In the genomic region with DNA sequence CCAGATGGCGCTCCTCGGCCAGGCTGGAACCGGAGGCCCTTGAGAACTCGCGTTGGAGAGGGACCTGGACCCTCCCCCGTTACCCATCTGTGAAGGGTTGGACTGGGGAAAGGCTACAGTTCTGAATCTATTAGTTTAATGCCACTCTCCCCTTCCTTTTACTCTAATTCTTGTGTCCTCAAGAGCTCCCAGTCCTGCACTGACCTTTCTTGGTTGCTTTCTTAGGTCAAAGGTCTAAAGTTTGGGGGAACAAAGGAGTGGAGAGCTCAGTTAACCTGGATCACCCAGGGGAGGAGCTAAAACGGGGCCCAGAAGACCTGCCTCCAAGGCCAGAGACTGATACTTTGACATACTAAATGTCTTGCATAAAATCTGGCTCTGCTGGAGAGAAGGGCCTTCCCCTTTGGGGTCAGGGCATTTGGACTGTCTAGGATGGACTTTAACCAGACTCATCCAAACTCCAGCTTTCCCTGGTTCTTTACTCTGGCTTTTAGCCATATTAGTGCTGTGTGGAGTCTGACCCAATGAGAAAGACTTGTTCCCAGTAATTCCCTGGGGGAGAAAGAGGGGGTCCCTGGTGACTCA, we compare ENCODE assay signal across 8 cellular contexts. TPM values are rescaled to one million over a fixed set of nuclear protein-coding genes. Genes with fewer than 3 reads are reported as not detected.
DNase-seq lines count a peak whose midpoint lies in the region; ATAC-seq and TF ChIP-seq lines count a peak whose summit lies in the region.

No MANE protein-coding gene starts in this region.

- H3K9me3 Mint-ChIP-seq in progenitor cell of endocrine pancreas (ENCODE audit: low read depth) = no peaks in the 10 kb centered on the region

- H3K4me3 Mint-ChIP-seq in progenitor cell of endocrine pancreas (ENCODE audit: low read depth) = peak overlapping the region; percentile 96

- H3K27me3 ChIP-seq in GM06990 (replicated peaks; ENCODE audit: control insufficient read depth, insufficient read depth, low read length) (no peaks in the 10 kb centered on the region), esophagus muscularis mucosa (no peaks in the 10 kb centered on the region)

- H3K27ac Mint-ChIP-seq in progenitor cell of endocrine pancreas = peak overlapping the region; percentile 100

- intact Hi-C loops in esophagus muscularis mucosa (cut with DNase I) = loop anchor here (1.0 to 5.0 kb wide), 3 partner anchors 12 to 73 kb away; partner anchors contain the start of genes P3H3 and PTMS

- H3K36me3 ChIP-seq in GM06990 (ENCODE audit: control insufficient read depth, insufficient read depth, low read length) (peaks cover 17% of the 10 kb centered on the region), esophagus muscularis mucosa (peaks cover 25 to 32% (median 30%) of the 10 kb centered on the region in 4 donors)

- no peak overlapping the region for H3K4me3 ChIP-seq in GM06990 (replicated peaks; ENCODE audit: low read depth, low read length)
- H3K4me3 ChIP-seq in esophagus muscularis mucosa = peak overlapping the region in 2 of 4 donors; percentile 66 to 95

- no peak for TF ChIP-seq EP300 in esophagus muscularis mucosa (IDR thresholded peaks at IDR 0.05)

- TF ChIP-seq CTCF in GM06990 (IDR thresholded peaks at IDR 0.05; ENCODE audit: insufficient read depth, low read length, poor library complexity, severe bottlenecking) (peak; percentile 93), RWPE1 (conservative IDR thresholded peaks at IDR 0.05; ENCODE audit: low read depth) (peak; percentile 40), esophagus muscularis mucosa (IDR thresholded peaks at IDR 0.05) (no peak), progenitor cell of endocrine pancreas (IDR thresholded peaks at IDR 0.05; ENCODE audit: unreplicated experiment) (no peak)

- H3K4me1 Mint-ChIP-seq in progenitor cell of endocrine pancreas (ENCODE audit: low read depth) = peaks cover 22% of the 10 kb centered on the region

- no peak for ATAC-seq in HG03139 (IDR thresholded peaks at IDR 0.05; ENCODE audit: unreplicated experiment)

- peak overlapping the region; percentile 91 for H3K27ac ChIP-seq in RWPE1
- H3K27ac ChIP-seq in esophagus muscularis mucosa (replicated peaks in 1 of 4) = peak overlapping the region; percentile 99

- H3K9me3 ChIP-seq in esophagus muscularis mucosa = no peaks in the 10 kb centered on the region

- 0% methylated on average over 2 of the region's 7 CpGs for WGBS in esophagus muscularis mucosa

- CTCF ChIA-PET in RWPE1 (lab: Yijun Ruan, JAX) = interaction anchor here (0.6 to 2.5 kb wide), 16 partner anchors 10 to 794 kb away, joined by 3 to 27 read pairs (median 4); partner anchors contain the start of genes LAG3, P3H3 and PTMS

- no peak for TF ChIP-seq POLR2A in esophagus muscularis mucosa (IDR thresholded peaks at IDR 0.05; ENCODE audit: low read depth)

- DNase-seq in GM06990 (ENCODE audit: extremely low read depth, insufficient read length) = no peak
- DNase-seq in RWPE1 (ENCODE audit: low spot score) = no peak
- DNase-seq in esophagus muscularis mucosa (ENCODE audit: extremely low spot score) = no peak
- no peak for DNase-seq in progenitor cell of endocrine pancreas (ENCODE audit: low spot score, unreplicated experiment)
- no peak for DNase-seq in activated gamma-delta T cell (lab: John Stamatoyannopoulos, UW)
- DNase-seq in NCI-H1048 (lab: John Stamatoyannopoulos, UW) = no peak
- no peak for DNase-seq in NCI-H2227 treated with DMSO at 0.1 percent for 48 hours (lab: John Stamatoyannopoulos, UW)

- H3K4me1 ChIP-seq in esophagus muscularis mucosa = peaks cover 18 to 34% (median 24%) of the 10 kb centered on the region in 4 donors

- POLR2A ChIA-PET in RWPE1 (lab: Yijun Ruan, JAX; ENCODE audit: low non-redundant PET) = interaction anchor here (0.8 to 1.9 kb wide), 5 partner anchors 9 to 18 kb away, joined by 3 to 11 read pairs (median 3); partner anchors contain the start of gene PTMS

- H3K27me3 Mint-ChIP-seq in progenitor cell of endocrine pancreas = peaks cover 4% of the 10 kb centered on the region

- H3K36me3 Mint-ChIP-seq in progenitor cell of endocrine pancreas (ENCODE audit: insufficient read depth) = peaks cover 18% of the 10 kb centered on the region

RNA-seq across cellular contexts. Expression of gene MLF2, which starts 0.9 kb away (rescaled TPM):
- total RNA-seq in esophagus muscularis mucosa (100 to 1,000 TPM; 169 to 247 (median 214) TPM), progenitor cell of endocrine pancreas (281 and 305 TPM in 2 replicates)

RNA-seq across cellular contexts. Expression of gene PTMS, which starts 12.3 kb away (rescaled TPM):
- total RNA-seq in esophagus muscularis mucosa = 100 to 1,000 TPM; 256 to 419 (median 338) TPM
- 414 and 480 TPM in 2 replicates for total RNA-seq in progenitor cell of endocrine pancreas

RNA-seq across cellular contexts. Expression of gene LAG3, which starts 18.5 kb away (rescaled TPM):
- total RNA-seq in esophagus muscularis mucosa (1 to 10 TPM; 1.7 to 4.0 (median 2.9) TPM), progenitor cell of endocrine pancreas (2.2 and 2.5 TPM in 2 replicates)

RNA-seq across cellular contexts. Expression of gene COPS7A, which starts 30.0 kb away (rescaled TPM):
- total RNA-seq in esophagus muscularis mucosa (10 to 100 TPM; 51.9 to 71.8 (median 63.0) TPM), progenitor cell of endocrine pancreas (42.6 and 45.5 TPM in 2 replicates)

RNA-seq across cellular contexts. Expression of gene CD4, which starts 35.5 kb away (rescaled TPM):
- total RNA-seq in esophagus muscularis mucosa (10 to 100 TPM in 2 of 4 donors, 1 to 10 TPM in 2; 6.6 to 16.2 (median 10.1) TPM), progenitor cell of endocrine pancreas (1.5 and 2.1 TPM in 2 replicates)

Comparison
In these comparisons a context has a peak if more than half of its experiments do, and no peak if none do; other contexts are left out.
1. CTCF ChIP-seq: peak in GM06990 (single experiment) and RWPE1 (single experiment); none in esophagus muscularis mucosa (0 of 3) and progenitor cell of endocrine pancreas (single experiment).